Comparison of ENCODE assay signal across 20 cellular contexts in the genomic region with DNA sequence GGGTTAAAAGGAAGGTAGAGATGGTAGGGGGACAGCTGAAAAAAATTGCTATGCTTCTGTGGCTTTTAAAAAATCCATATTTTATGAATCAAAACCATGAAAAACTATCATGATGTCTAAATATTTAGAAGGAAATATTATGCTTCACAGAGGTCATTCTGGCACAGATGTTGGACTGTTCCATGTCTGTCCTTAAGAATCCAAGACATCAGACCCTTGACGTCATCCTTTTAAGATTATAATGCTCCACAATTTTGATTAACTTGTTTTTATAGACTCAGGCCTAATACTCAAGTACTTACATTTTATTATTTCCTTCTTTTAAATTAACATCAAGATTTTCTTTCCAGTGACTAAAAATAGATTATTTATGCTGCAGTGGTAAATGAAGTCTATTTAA. TPM values are rescaled to one million over a fixed set of nuclear protein-coding genes. Genes with fewer than 3 reads are reported as not detected.
"Had no signal": no experiment of that assay in that cellular context is flagged by ENCODE, and none has a peak within 500 bp of the region (broad histone marks: within the 10 kb centered on the region; RNA-seq: fewer than 3 reads in every experiment).

No MANE protein-coding gene starts in this region.

- DNase-seq: activated CD4-positive, alpha-beta T cell treated with anti-CD3 and anti-CD28 coated beads for 1 hour; activated CD4-positive, alpha-beta T cell treated with anti-CD3 and anti-CD28 coated beads, Interleukin-2, amount 50 U/mL, for 1 hour; activated gamma-delta T cell treated with Interleukin-2 at 50 U/mL for 16 hours; activated T-cell treated with anti-CD3 and anti-CD28 coated beads, Interleukin-2, amount 50 U/mL, for 1 hour; aorta; dorsolateral prefrontal cortex; effector memory CD8-positive, alpha-beta T cell; esophagus squamous epithelium; kidney glomerular epithelial cell; left lung; mucosa of descending colon; nephron progenitor cell; pancreas; stimulated activated CD4-positive, alpha-beta T cell treated with anti-CD3 and anti-CD28 coated beads, Interleukin-4, amount 100 ng/mL, for 24 hours; stimulated activated naive CD4-positive, alpha-beta T cell treated with Interleukin-2 at 50 U/mL for 16 hours; T-helper 9 cell had no signal

- H3K27ac ChIP-seq: left lung, pancreas had no signal

- H3K36me3 ChIP-seq: esophagus squamous epithelium, left lung, pancreas had no signal

- H3K9me3 ChIP-seq: esophagus squamous epithelium, mucosa of descending colon, pancreas had no signal

- H3K27me3 ChIP-seq: esophagus squamous epithelium, left lung, pancreas had no signal

- H3K27ac Mint-ChIP-seq: activated naive CD4-positive, alpha-beta T cell treated with anti-CD3 and anti-CD28 coated beads, Interleukin-2, amount 50 U/mL, for 24 hours; effector memory CD8-positive, alpha-beta T cell; memory B cell; nephron progenitor cell had no signal

- H3K4me1 Mint-ChIP-seq: activated naive CD4-positive, alpha-beta T cell treated with anti-CD3 and anti-CD28 coated beads, Interleukin-2, amount 50 U/mL, for 24 hours; central memory CD8-positive, alpha-beta T cell; memory B cell; nephron progenitor cell had no signal

- H3K4me1 ChIP-seq: pancreas had no signal

- ATAC-seq: effector memory CD8-positive, alpha-beta T cell; left lung; mucosa of descending colon; pancreas had no signal

- H3K4me3 ChIP-seq: dorsolateral prefrontal cortex, esophagus squamous epithelium, left lung, mucosa of descending colon, pancreas had no signal

- H3K4me3 Mint-ChIP-seq: activated naive CD4-positive, alpha-beta T cell treated with anti-CD3 and anti-CD28 coated beads, Interleukin-2, amount 50 U/mL, for 24 hours; central memory CD8-positive, alpha-beta T cell; effector memory CD8-positive, alpha-beta T cell; memory B cell; nephron progenitor cell had no signal

- H3K36me3 Mint-ChIP-seq: activated naive CD4-positive, alpha-beta T cell treated with anti-CD3 and anti-CD28 coated beads, Interleukin-2, amount 50 U/mL, for 24 hours; memory B cell had no signal

- H3K27me3 Mint-ChIP-seq: memory B cell had no signal

- H3K9me3 Mint-ChIP-seq: activated naive CD4-positive, alpha-beta T cell treated with anti-CD3 and anti-CD28 coated beads, Interleukin-2, amount 50 U/mL, for 24 hours; central memory CD8-positive, alpha-beta T cell; effector memory CD8-positive, alpha-beta T cell; memory B cell; nephron progenitor cell had no signal

RNA-seq across cellular contexts. Expression of gene FILIP1, which starts 29.7 kb away (rescaled TPM):
- total RNA-seq: T-helper 1 cell treated with Interleukin-12 subunit alpha and Interleukin-12 subunit beta and Interleukin-4 antibody, amounts not matched to agents 30 ng/mL and 1 ng/mL, for 36 hours had no signal
